Comparison of ENCODE assay signal across 26 cellular contexts in the genomic region with DNA sequence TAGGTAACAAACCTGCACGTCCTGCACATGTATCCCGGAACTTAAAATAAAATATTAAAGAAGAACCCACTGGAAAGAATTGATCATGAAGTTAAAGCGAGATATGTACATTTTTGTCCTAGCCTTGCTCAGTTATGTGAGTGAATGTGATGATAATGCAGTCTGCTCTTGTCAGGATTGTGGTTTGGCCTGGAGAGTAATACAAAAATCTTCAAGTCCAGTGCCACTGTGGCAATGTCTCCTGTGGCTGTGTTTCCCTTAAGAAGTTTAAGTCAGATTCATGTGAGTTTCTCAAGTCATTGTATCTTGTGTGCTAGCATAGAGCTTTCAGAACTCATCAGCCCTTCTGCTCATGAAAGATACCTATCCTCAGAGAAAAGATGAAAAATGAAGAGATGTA. TPM values are rescaled to one million over a fixed set of nuclear protein-coding genes. Genes with fewer than 3 reads are reported as not detected.
"Had no signal": no experiment of that assay in that cellular context is flagged by ENCODE, and none has a peak within 500 bp of the region (broad histone marks: within the 10 kb centered on the region; RNA-seq: fewer than 3 reads in every experiment).

No MANE protein-coding gene starts in this region.

- H3K9me3 Mint-ChIP-seq: endodermal cell; naive thymus-derived CD4-positive, alpha-beta T cell had no signal

- ATAC-seq: effector memory CD8-positive, alpha-beta T cell; esophagus mucosa; gastrocnemius medialis; heart right ventricle; left cardiac atrium; left lung; left ventricle myocardium superior; lower lobe of right lung; naive thymus-derived CD4-positive, alpha-beta T cell; natural killer cell had no signal

- H3K4me1 ChIP-seq: colonic mucosa, esophagus squamous epithelium, gastrocnemius medialis, heart right ventricle, left lung, lower lobe of right lung had no signal

- H3K27me3 ChIP-seq: colonic mucosa, gastrocnemius medialis, left lung had no signal

- H3K36me3 ChIP-seq: colonic mucosa, esophagus squamous epithelium, gastrocnemius medialis, heart right ventricle, left lung, lower lobe of right lung had no signal

- H3K27ac Mint-ChIP-seq: dendritic cell treated with granulocyte-macrophage colony-stimulating factor and Interleukin-4, amounts not matched to agents 40 ng/mL and 50 ng/mL, for 4 days; effector memory CD8-positive, alpha-beta T cell; endodermal cell; naive thymus-derived CD4-positive, alpha-beta T cell; natural killer cell had no signal

- H3K4me1 Mint-ChIP-seq: naive thymus-derived CD4-positive, alpha-beta T cell; natural killer cell had no signal

- H3K27ac ChIP-seq: colonic mucosa, epithelial cell of prostate, esophagus squamous epithelium, gastrocnemius medialis, heart right ventricle, left lung, lower lobe of right lung had no signal

- H3K4me3 Mint-ChIP-seq: dendritic cell treated with granulocyte-macrophage colony-stimulating factor and Interleukin-4, amounts not matched to agents 40 ng/mL and 50 ng/mL, for 4 days; effector memory CD8-positive, alpha-beta T cell; endodermal cell; naive thymus-derived CD4-positive, alpha-beta T cell; natural killer cell had no signal

- H3K36me3 Mint-ChIP-seq: naive thymus-derived CD4-positive, alpha-beta T cell; natural killer cell had no signal

- H3K27me3 Mint-ChIP-seq: dendritic cell treated with granulocyte-macrophage colony-stimulating factor and Interleukin-4, amounts not matched to agents 40 ng/mL and 50 ng/mL, for 4 days had no signal

- DNase-seq: colonic mucosa; cortex of kidney; effector CD8-positive, alpha-beta T cell; effector memory CD8-positive, alpha-beta T cell; endodermal cell; erythroblast; esophagus squamous epithelium; foreskin fibroblast; foreskin melanocyte; gastrocnemius medialis; glutamatergic neuron; head of caudate nucleus; heart right ventricle; hippocampal formation; left cardiac atrium; left lung; left ventricle myocardium superior; lower lobe of right lung; mesendoderm; midbrain; naive thymus-derived CD4-positive, alpha-beta T cell; natural killer cell had no signal

- H3K4me3 ChIP-seq: colonic mucosa, esophagus squamous epithelium, gastrocnemius medialis, heart right ventricle, left lung, lower lobe of right lung had no signal

- H3K9me3 ChIP-seq: colonic mucosa, esophagus squamous epithelium, gastrocnemius medialis, heart right ventricle, left lung, lower lobe of right lung had no signal

RNA-seq across cellular contexts. Expression of gene ITGBL1, which starts 18.0 kb away (rescaled TPM):
- total RNA-seq: endodermal cell; mononuclear cell; naive thymus-derived CD4-positive, alpha-beta T cell; natural killer cell had no signal
- polyA plus RNA-seq: naive thymus-derived CD4-positive, alpha-beta T cell had no signal

RNA-seq across cellular contexts. Expression of gene NALCN, which starts 18.2 kb away (rescaled TPM):
- total RNA-seq: esophagus mucosa; mononuclear cell; naive thymus-derived CD4-positive, alpha-beta T cell; natural killer cell had no signal
- polyA plus RNA-seq: naive thymus-derived CD4-positive, alpha-beta T cell had no signal
